In the genomic region with DNA sequence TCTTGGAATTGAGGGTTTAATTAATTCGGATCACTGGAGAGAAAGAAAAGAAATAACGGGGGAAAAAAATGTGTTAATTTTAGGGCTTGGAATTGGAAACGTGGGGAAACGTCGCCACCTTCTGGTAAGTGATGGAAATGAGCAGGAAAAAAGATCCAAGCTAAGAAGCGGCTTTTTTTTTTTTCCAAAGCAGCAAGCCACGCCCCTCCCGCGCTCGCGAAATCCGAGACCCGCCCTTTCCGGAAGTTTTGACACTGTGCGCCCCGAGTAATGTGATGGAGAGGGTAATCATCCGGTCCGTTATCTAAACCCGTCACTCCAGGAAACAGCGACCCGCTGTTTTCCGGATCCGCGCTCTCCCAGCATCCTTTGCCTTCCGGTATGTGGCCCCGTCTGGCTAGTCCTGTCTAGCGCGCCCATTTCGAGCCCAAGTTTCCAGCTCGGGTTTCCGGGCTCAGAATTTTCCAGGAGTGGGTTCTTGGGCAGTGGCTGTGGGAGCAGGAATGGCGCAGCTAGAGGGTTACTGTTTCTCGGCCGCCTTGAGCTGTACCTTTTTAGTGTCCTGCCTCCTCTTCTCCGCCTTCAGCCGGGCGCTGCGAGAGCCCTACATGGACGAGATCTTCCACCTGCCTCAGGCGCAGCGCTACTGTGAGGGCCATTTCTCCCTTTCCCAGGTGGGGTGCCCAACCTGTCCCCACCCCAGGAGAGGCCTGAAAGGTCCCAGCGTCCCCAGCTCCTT, we compare ENCODE assay signal across 8 cellular contexts. TPM values are rescaled to one million over a fixed set of nuclear protein-coding genes. Genes with fewer than 3 reads are reported as not detected.
DNase-seq lines count a peak whose midpoint lies in the region; ATAC-seq and TF ChIP-seq lines count a peak whose summit lies in the region.

A gene with protein sequence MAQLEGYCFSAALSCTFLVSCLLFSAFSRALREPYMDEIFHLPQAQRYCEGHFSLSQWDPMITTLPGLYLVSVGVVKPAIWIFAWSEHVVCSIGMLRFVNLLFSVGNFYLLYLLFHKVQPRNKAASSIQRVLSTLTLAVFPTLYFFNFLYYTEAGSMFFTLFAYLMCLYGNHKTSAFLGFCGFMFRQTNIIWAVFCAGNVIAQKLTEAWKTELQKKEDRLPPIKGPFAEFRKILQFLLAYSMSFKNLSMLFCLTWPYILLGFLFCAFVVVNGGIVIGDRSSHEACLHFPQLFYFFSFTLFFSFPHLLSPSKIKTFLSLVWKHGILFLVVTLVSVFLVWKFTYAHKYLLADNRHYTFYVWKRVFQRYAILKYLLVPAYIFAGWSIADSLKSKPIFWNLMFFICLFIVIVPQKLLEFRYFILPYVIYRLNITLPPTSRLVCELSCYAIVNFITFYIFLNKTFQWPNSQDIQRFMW (plus strand): TSS at position 384 of the 739 bp plus-strand sequence. CDS start 120 bp downstream, at position 504.

- no peak for TF ChIP-seq POLR2A in lower leg skin (IDR thresholded peaks at IDR 0.05)

- no peak for TF ChIP-seq CTCF in lower leg skin (IDR thresholded peaks at IDR 0.05)

- H4K20me1 ChIP-seq in BLaER1 treated with 17β-estradiol and CSF1 and Interleukin-3, amounts not matched to agents 10 nM and 100 nM: no peaks in the 10 kb centered on the region

- peak within 1 kb of the TSS; percentile 78 to 95 (median 85) for H3K4me2 ChIP-seq in BLaER1 treated with 17β-estradiol and CSF1 and Interleukin-3, amounts not matched to agents 10 nM and 100 nM

- intact Hi-C loops in lower leg skin (cut with DNase I; ENCODE audit: low total_unique reads): no loop called here

- no peaks in the 10 kb centered on the region for H3K9me3 ChIP-seq in BLaER1 treated with 17β-estradiol and CSF1 and Interleukin-3, amounts not matched to agents 10 nM and 100 nM (replicated peaks in 1 of 11)

- WGBS in lower leg skin, 2 donors: 0% methylated on average over 41 to 42 of the region's 42 CpGs

- H3K36me3 ChIP-seq in BLaER1 treated with 17β-estradiol and CSF1 and Interleukin-3, amounts not matched to agents 10 nM and 100 nM: peaks cover 0 to 13% (median 4%) of the 10 kb centered on the region in 11 experiments; a peak in 6 of 22 replicates

- DNase-seq in NCI-H774 (lab: John Stamatoyannopoulos, UW): peak; percentile 97
- DNase-seq in activated CD4-positive, alpha-beta T cell treated with anti-CD3 and anti-CD28 coated beads, Interleukin-2, amount 50 U/mL, for 48 hours: peak; percentile 88 to 91
- peak; percentile 97 for DNase-seq in dermis microvascular lymphatic vessel endothelial cell (ENCODE audit: low read depth in 2 of 2)
- DNase-seq in lower leg skin (ENCODE audit: low spot score in 2 of 2): peak; percentile 95 to 99
- peak; percentile 79 to 85 for DNase-seq in stimulated activated CD4-positive, alpha-beta T cell treated with anti-CD3 and anti-CD28 coated beads, Interleukin-4, amount 100 ng/mL, for 48 hours (ENCODE audit: low read depth in 2 of 2)

- H3K4me3 ChIP-seq in BLaER1 treated with 17β-estradiol and CSF1 and Interleukin-3, amounts not matched to agents 10 nM and 100 nM: peak within 1 kb of the TSS; percentile 66 to 89 (median 82)
- H3K4me3 ChIP-seq in lower leg skin (ENCODE audit: low read depth, poor library complexity, severe bottlenecking): peak within 1 kb of the TSS; percentile 25

- peak; percentile 100 for ATAC-seq in GM19324 (IDR thresholded peaks at IDR 0.05; ENCODE audit: low FRiP score, unreplicated experiment)
- peak; percentile 100 for ATAC-seq in HG03469 (IDR thresholded peaks at IDR 0.05; ENCODE audit: unreplicated experiment)

- no peaks in the 10 kb centered on the region for H3K27me3 ChIP-seq in BLaER1 treated with 17β-estradiol and CSF1 and Interleukin-3, amounts not matched to agents 10 nM and 100 nM

- H3K9ac ChIP-seq in BLaER1 treated with 17β-estradiol and CSF1 and Interleukin-3, amounts not matched to agents 10 nM and 100 nM: peak within 1 kb of the TSS; percentile 88 to 95 (median 91)

- H3K27ac ChIP-seq in BLaER1 treated with 17β-estradiol and CSF1 and Interleukin-3, amounts not matched to agents 10 nM and 100 nM: peak within 1 kb of the TSS; percentile 90 to 95 (median 93)

- H3K4me1 ChIP-seq in BLaER1 treated with 17β-estradiol and CSF1 and Interleukin-3, amounts not matched to agents 10 nM and 100 nM: peaks cover 3 to 14% (median 10%) of the 10 kb centered on the region in 10 experiments; a peak in 13 of 20 replicates

RNA-seq across cellular contexts. Expression of the gene that starts here (rescaled TPM):
- 3.0 and 6.8 TPM in 2 replicates for total RNA-seq in dermis microvascular lymphatic vessel endothelial cell
- 1 to 10 TPM; 2.0 to 6.2 (median 3.7) TPM for total RNA-seq in lower leg skin

Comparison
In these comparisons a context has a peak if more than half of its experiments do, and no peak if none do; other contexts are left out.
1. Peak in every context shown above with its lines: DNase-seq, ATAC-seq, H3K4me3 ChIP-seq and H3K27ac ChIP-seq.